In genomic region chr5:2669259-2669658, GRCh38 we compare ENCODE assay signal across 22 cellular contexts.
"Had no signal": no experiment of that assay in that cellular context is flagged by ENCODE, and none has a peak within 500 bp of the region (broad histone marks: within the 10 kb centered on the region; RNA-seq: fewer than 3 reads in every experiment).

No MANE protein-coding gene starts in this region.

- H3K36me3 ChIP-seq: SJSA1 had no signal

- ATAC-seq: K562 had no signal

- H3K4me1 ChIP-seq: SJSA1 had no signal

- H3K4me2 ChIP-seq: KMS-11 had no signal

- DNase-seq: Kasumi-1, MM.1S, NCI-H1092 treated with DMSO at 0.1 percent for 48 hours, NCI-H1436, NCI-H187, NCI-H2029, NCI-H2081 treated with DMSO at 0.1 percent for 48 hours, NCI-H2171, NCI-H226, NCI-H446, NCI-H510A, NCI-H524 treated with DMSO at 0.1 percent for 48 hours, NCI-H69, NCI-H774, Right ventricle myocardium superior, RPMI8226, SIG-M5 had no signal

- H3K27me3 ChIP-seq: SJSA1 had no signal

- H3K4me3 ChIP-seq: K562, SJSA1, SK-N-MC had no signal

- H3K27ac ChIP-seq: KMS-11, SJSA1, SK-N-MC had no signal

- H3K9ac ChIP-seq: KMS-11 had no signal

- FAIRE-seq: K562, RCC 7860 had no signal
